Comparison of ENCODE assay signal across 1 cellular context in genomic region chr9:121483049-121483448, GRCh38.
TF ChIP-seq lines count a peak whose summit lies in the region.

No MANE protein-coding gene starts in this region.

TF ChIP-seq in K562, 482 proteins besides CTCF, POLR2A, EP300 and RAD21 (continued from another document):
- TF ChIP-seq ZBTB34 (CRISPR knock-in tag; IDR thresholded peaks at IDR 0.05) (no peak), ZNF586 (CRISPR knock-in tag; conservative IDR thresholded peaks at IDR 0.05) (no peak), PKNOX1 (IDR thresholded peaks at IDR 0.05) (no peak), RHOXF2B (CRISPR knock-in tag; conservative IDR thresholded peaks at IDR 0.05) (no peak), ZNF140 (CRISPR knock-in tag; IDR thresholded peaks at IDR 0.05) (no peak), STAT5A (IDR thresholded peaks at IDR 0.05; ENCODE audit: borderline replicate concordance, low read length) (no peak), FOXJ3 (CRISPR knock-in tag; IDR thresholded peaks at IDR 0.05) (no peak), ZNF589 (CRISPR knock-in tag; IDR thresholded peaks at IDR 0.05; ENCODE audit: low read depth) (no peak), ATF4 (CRISPR knock-in tag; IDR thresholded peaks at IDR 0.05) (no peak), ZNF217 (CRISPR knock-in tag; IDR thresholded peaks at IDR 0.05) (no peak), CBFA2T2 (conservative IDR thresholded peaks at IDR 0.05) (peak; percentile 71), ARNT (IDR thresholded peaks at IDR 0.05) (no peak), KDM4B (IDR thresholded peaks at IDR 0.05; ENCODE audit: borderline replicate concordance in 2 of 2, low read depth in 1 of 2) (no peak), HBP1 (CRISPR knock-in tag; IDR thresholded peaks at IDR 0.05) (no peak), CEBPB (tag; IDR thresholded peaks at IDR 0.05) (no peak), ZNF668 (CRISPR knock-in tag; IDR thresholded peaks at IDR 0.05) (no peak), ZNF263 (CRISPR knock-in tag; IDR thresholded peaks at IDR 0.05; ENCODE audit: borderline replicate concordance) (no peak), STAG1 (CRISPR knock-in tag; IDR thresholded peaks at IDR 0.05; ENCODE audit: borderline replicate concordance) (no peak), CREB3L1 (IDR thresholded peaks at IDR 0.05; ENCODE audit: borderline replicate concordance, low read depth) (no peak), ZNF77 (CRISPR knock-in tag; IDR thresholded peaks at IDR 0.05) (no peak), NR2C1 (IDR thresholded peaks at IDR 0.05) (0 out of 2 replicates have a peak, but pooled peaks have one; percentile 34), NR2C1 (tag; IDR thresholded peaks at IDR 0.05) (peak; percentile 67), JUND (IDR thresholded peaks at IDR 0.05; ENCODE audit: borderline replicate concordance, low read depth, low read length) (peak; percentile 84), JUND (tag; IDR thresholded peaks at IDR 0.05; ENCODE audit: borderline replicate concordance, low read depth, low read length) (peak; percentile 79; the same call in 1 of the 3 replicates), FOS (IDR thresholded peaks at IDR 0.05; ENCODE audit: extremely low read depth, insufficient read length) (no peak), CTBP1 (IDR thresholded peaks at IDR 0.05; ENCODE audit: borderline replicate concordance) (0 out of 2 replicates have a peak, but pooled peaks have one; percentile 17), SMARCC2 (IDR thresholded peaks at IDR 0.05; ENCODE audit: low read depth) (no peak), ATF3 (IDR thresholded peaks at IDR 0.05) (peak; percentile 67; the same call in 1 of the 2 replicates), ATF3 (CRISPR knock-in tag; conservative IDR thresholded peaks at IDR 0.05) (no peak), CUX1 (CRISPR knock-in tag; IDR thresholded peaks at IDR 0.05) (no peak), MTA3 (IDR thresholded peaks at IDR 0.05; ENCODE audit: borderline replicate concordance) (no peak), FOSL1 (tag; conservative IDR thresholded peaks at IDR 0.05) (peak; percentile 86), MCM5 (IDR thresholded peaks at IDR 0.05; ENCODE audit: low read depth) (no peak), BACH1 (tag; IDR thresholded peaks at IDR 0.05) (no peak), TCF15 (CRISPR knock-in tag; IDR thresholded peaks at IDR 0.05) (no peak)
